In genomic region chr12:29709056-29709455, GRCh38 we compare ENCODE assay signal across 21 cellular contexts.
DNase-seq lines count a peak whose midpoint lies in the region; ATAC-seq and TF ChIP-seq lines count a peak whose summit lies in the region.
"Had no signal": no experiment of that assay in that cellular context is flagged by ENCODE, and none has a peak within 500 bp of the region (broad histone marks: within the 10 kb centered on the region; RNA-seq: fewer than 3 reads in every experiment).

No MANE protein-coding gene starts in this region.

- H3K36me3 ChIP-seq in left ventricle myocardium inferior (no peaks in the 10 kb centered on the region), heart right ventricle (peaks cover 0 to 9% (median 0%) of the 10 kb centered on the region in 9 donors), mesenchymal stem cell (ENCODE audit: control insufficient read depth in 1 of 2, insufficient read depth in 2 of 2, low read depth in 1 of 2, low read length in 2 of 2) (peaks cover 0 to 11% of the 10 kb centered on the region in 2 experiments)
- H3K36me3 ChIP-seq: HAP-1 had no signal

- H3K27me3 ChIP-seq in left ventricle myocardium inferior (ENCODE audit: low read depth), result no peaks in the 10 kb centered on the region
- H3K27me3 ChIP-seq in heart right ventricle, result no peaks in the 10 kb centered on the region
- no peaks in the 10 kb centered on the region for H3K27me3 ChIP-seq in mesenchymal stem cell (ENCODE audit: control insufficient read depth in 1 of 2, insufficient read depth in 1 of 2, low read length in 2 of 2)

- no peak overlapping the region for H3K4ac ChIP-seq in mesenchymal stem cell (ENCODE audit: low read depth in 1 of 2, low read length in 2 of 2)

- H3K4me2 ChIP-seq in mesenchymal stem cell (ENCODE audit: low read length, poor library complexity, severe bottlenecking), result no peak overlapping the region
- H3K4me2 ChIP-seq: PC-9, SK-N-SH had no signal

- intact Hi-C loops in left ventricle myocardium inferior (cut with micrococcal nuclease) (no loop called here), heart right ventricle (cut with DNase I) (no loop called here), posterior cingulate gyrus (cut with DNase I) (no loop called here)

- no peak for DNase-seq in left ventricle myocardium inferior
- DNase-seq in heart right ventricle, result no peak
- peak; percentile 38 for DNase-seq in choroid plexus epithelial cell (ENCODE audit: low read depth)
- no peak for DNase-seq in mesenchymal stem cell
- DNase-seq in NCI-H2029 treated with DMSO at 0.1 percent for 48 hours (lab: John Stamatoyannopoulos, UW), result no peak
- DNase-seq in posterior cingulate gyrus, result no peak
- DNase-seq: CD4-positive, CD25-positive, alpha-beta regulatory T cell; DND-41; MM.1S; NCI-H1092 treated with DMSO at 0.1 percent for 48 hours; NCI-H2081; NCI-H526; PC-9; SHP77 treated with DMSO at 0.1 percent for 48 hours; SK-N-SH had no signal

- H3K4me1 ChIP-seq in left ventricle myocardium inferior (peaks cover 60% of the 10 kb centered on the region), heart right ventricle (peaks cover 2 to 65% (median 30%) of the 10 kb centered on the region in 9 donors), mesenchymal stem cell (ENCODE audit: control insufficient read depth, insufficient read depth, low read depth, low read length) (no peaks in the 10 kb centered on the region)

- H3K18ac ChIP-seq in mesenchymal stem cell (ENCODE audit: low read depth in 1 of 2, low read length in 2 of 2), result no peak overlapping the region

- H2BK12ac ChIP-seq in mesenchymal stem cell (ENCODE audit: low read length in 2 of 2), result no peak overlapping the region

- H3K27ac ChIP-seq in left ventricle myocardium inferior (replicated peaks) (peak overlapping the region; percentile 75), heart right ventricle (peak overlapping the region in 3 of 10 donors; percentile 20 to 71 (median 69)), mesenchymal stem cell (ENCODE audit: low read length, poor library complexity, severe bottlenecking) (no peak overlapping the region)
- H3K27ac ChIP-seq: HL-60, PC-9, RWPE1 had no signal

- H4K91ac ChIP-seq in mesenchymal stem cell (ENCODE audit: low read length), result no peak overlapping the region

- H3K9me3 ChIP-seq in left ventricle myocardium inferior (replicated peaks), result no peaks in the 10 kb centered on the region
- H3K9me3 ChIP-seq in heart right ventricle, result no peaks in the 10 kb centered on the region
- H3K9me3 ChIP-seq in mesenchymal stem cell (ENCODE audit: control insufficient read depth, low read length), result no peaks in the 10 kb centered on the region
- H3K9me3 ChIP-seq: HAP-1, SK-N-SH had no signal

- no peak overlapping the region for H4K8ac ChIP-seq in mesenchymal stem cell (ENCODE audit: low read length)

- no peak overlapping the region for H2AFZ ChIP-seq in mesenchymal stem cell (ENCODE audit: low read depth, low read length)
- H2AFZ ChIP-seq: PC-9 had no signal

- H3K79me1 ChIP-seq in mesenchymal stem cell (replicated peaks; ENCODE audit: low read length, poor library complexity, severe bottlenecking), result no peaks in the 10 kb centered on the region

- ATAC-seq in heart right ventricle (no peak), HG03565 (IDR thresholded peaks at IDR 0.05; ENCODE audit: unreplicated experiment) (no peak)
- ATAC-seq: HepG2, K562 had no signal

- no peak overlapping the region for H2AK5ac ChIP-seq in mesenchymal stem cell (ENCODE audit: low read length, severe bottlenecking)

- no peak overlapping the region for H2BK120ac ChIP-seq in mesenchymal stem cell (ENCODE audit: low read depth, low read length)

- H3K4me3 ChIP-seq in left ventricle myocardium inferior, result no peak overlapping the region
- no peak overlapping the region for H3K4me3 ChIP-seq in heart right ventricle
- no peak overlapping the region for H3K4me3 ChIP-seq in choroid plexus epithelial cell (ENCODE audit: low read depth, low read length)
- H3K4me3 ChIP-seq in mesenchymal stem cell (ENCODE audit: insufficient read depth in 1 of 2, low read depth in 1 of 2, low read length in 2 of 2), result no peak overlapping the region
- H3K4me3 ChIP-seq: HAP-1, K562, PC-9 had no signal

- H2BK5ac ChIP-seq in mesenchymal stem cell (ENCODE audit: low read depth, low read length, poor library complexity, severe bottlenecking), result no peak overlapping the region

- no peak overlapping the region for H3K14ac ChIP-seq in mesenchymal stem cell (ENCODE audit: low read length in 2 of 2)

- no peak overlapping the region for H3K23ac ChIP-seq in mesenchymal stem cell (ENCODE audit: low read length in 2 of 2)

- H2BK15ac ChIP-seq in mesenchymal stem cell (ENCODE audit: low read depth, poor library complexity, severe bottlenecking), result peak overlapping the region; percentile 3

- TF ChIP-seq CTCF in left ventricle myocardium inferior (IDR thresholded peaks at IDR 0.05; ENCODE audit: borderline replicate concordance), result no peak
- TF ChIP-seq CTCF in heart right ventricle (IDR thresholded peaks at IDR 0.05), result no peak
- TF ChIP-seq CTCF in choroid plexus epithelial cell (conservative IDR thresholded peaks at IDR 0.05; ENCODE audit: low read depth, low read length), result no peak

- H3K9ac ChIP-seq in mesenchymal stem cell (ENCODE audit: low read length), result no peak overlapping the region
- H3K9ac ChIP-seq: SK-N-SH had no signal
